Comparison of ENCODE assay signal across 1 cellular context in genomic region chr5:37840036-37840909, GRCh38.
TF ChIP-seq lines count a peak whose summit lies in the region.

Gene GDNF, minus strand, starts transcription at chr5:37840041. Its CDS starts 5,245 bp downstream, at chr5:37834796.

TF ChIP-seq in HEK293, 187 proteins besides CTCF, POLR2A, EP300 and RAD21 (continued from another document and continues in another):
- TF ChIP-seq ZNF518A (tag by site-specific recombination; conservative IDR thresholded peaks at IDR 0.05; ENCODE audit: low read depth) = 0 out of 2 replicates have a peak, but pooled peaks have one; percentile 16
- TF ChIP-seq ZEB2 (tag by site-specific recombination; IDR thresholded peaks at IDR 0.05) = peak; percentile 42; the same call in 1 of the 2 replicates
- TF ChIP-seq GLIS1 (tag by site-specific recombination; IDR thresholded peaks at IDR 0.05) = peak; percentile 84
- no peak for TF ChIP-seq ZNF707 (tag by site-specific recombination; IDR thresholded peaks at IDR 0.05)
- no peak for TF ChIP-seq BCL11A (tag by site-specific recombination; IDR thresholded peaks at IDR 0.05; ENCODE audit: low read depth)
- no peak for TF ChIP-seq ZNF416 (tag by site-specific recombination; IDR thresholded peaks at IDR 0.05)
- no peak for TF ChIP-seq ZFP69B (tag by site-specific recombination; IDR thresholded peaks at IDR 0.05)
- TF ChIP-seq ZNF677 (tag by site-specific recombination; IDR thresholded peaks at IDR 0.05) = 0 out of 2 replicates have a peak, but pooled peaks have one; percentile 5
- TF ChIP-seq ZNF211 (tag by site-specific recombination; IDR thresholded peaks at IDR 0.05; ENCODE audit: low read depth) = no peak
- no peak for TF ChIP-seq GFI1B (tag by site-specific recombination; IDR thresholded peaks at IDR 0.05)
- peak; percentile 87; the same call in 1 of the 2 replicates for TF ChIP-seq ZNF660 (tag by site-specific recombination; IDR thresholded peaks at IDR 0.05)
- TF ChIP-seq HOXD13 (CRISPR knock-in tag; IDR thresholded peaks at IDR 0.05; ENCODE audit: borderline replicate concordance) = no peak
- TF ChIP-seq, protein P1, sequence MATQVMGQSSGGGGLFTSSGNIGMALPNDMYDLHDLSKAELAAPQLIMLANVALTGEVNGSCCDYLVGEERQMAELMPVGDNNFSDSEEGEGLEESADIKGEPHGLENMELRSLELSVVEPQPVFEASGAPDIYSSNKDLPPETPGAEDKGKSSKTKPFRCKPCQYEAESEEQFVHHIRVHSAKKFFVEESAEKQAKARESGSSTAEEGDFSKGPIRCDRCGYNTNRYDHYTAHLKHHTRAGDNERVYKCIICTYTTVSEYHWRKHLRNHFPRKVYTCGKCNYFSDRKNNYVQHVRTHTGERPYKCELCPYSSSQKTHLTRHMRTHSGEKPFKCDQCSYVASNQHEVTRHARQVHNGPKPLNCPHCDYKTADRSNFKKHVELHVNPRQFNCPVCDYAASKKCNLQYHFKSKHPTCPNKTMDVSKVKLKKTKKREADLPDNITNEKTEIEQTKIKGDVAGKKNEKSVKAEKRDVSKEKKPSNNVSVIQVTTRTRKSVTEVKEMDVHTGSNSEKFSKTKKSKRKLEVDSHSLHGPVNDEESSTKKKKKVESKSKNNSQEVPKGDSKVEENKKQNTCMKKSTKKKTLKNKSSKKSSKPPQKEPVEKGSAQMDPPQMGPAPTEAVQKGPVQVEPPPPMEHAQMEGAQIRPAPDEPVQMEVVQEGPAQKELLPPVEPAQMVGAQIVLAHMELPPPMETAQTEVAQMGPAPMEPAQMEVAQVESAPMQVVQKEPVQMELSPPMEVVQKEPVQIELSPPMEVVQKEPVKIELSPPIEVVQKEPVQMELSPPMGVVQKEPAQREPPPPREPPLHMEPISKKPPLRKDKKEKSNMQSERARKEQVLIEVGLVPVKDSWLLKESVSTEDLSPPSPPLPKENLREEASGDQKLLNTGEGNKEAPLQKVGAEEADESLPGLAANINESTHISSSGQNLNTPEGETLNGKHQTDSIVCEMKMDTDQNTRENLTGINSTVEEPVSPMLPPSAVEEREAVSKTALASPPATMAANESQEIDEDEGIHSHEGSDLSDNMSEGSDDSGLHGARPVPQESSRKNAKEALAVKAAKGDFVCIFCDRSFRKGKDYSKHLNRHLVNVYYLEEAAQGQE (tag by site-specific recombination; IDR thresholded peaks at IDR 0.05) = peak; percentile 53
- peak; percentile 44; the same call in 1 of the 2 replicates for TF ChIP-seq ZBTB48 (tag by site-specific recombination; IDR thresholded peaks at IDR 0.05)
- TF ChIP-seq ZSCAN18 (tag by site-specific recombination; IDR thresholded peaks at IDR 0.05) = no peak; the same call in 1 of the 2 replicates
- TF ChIP-seq, protein P2, sequence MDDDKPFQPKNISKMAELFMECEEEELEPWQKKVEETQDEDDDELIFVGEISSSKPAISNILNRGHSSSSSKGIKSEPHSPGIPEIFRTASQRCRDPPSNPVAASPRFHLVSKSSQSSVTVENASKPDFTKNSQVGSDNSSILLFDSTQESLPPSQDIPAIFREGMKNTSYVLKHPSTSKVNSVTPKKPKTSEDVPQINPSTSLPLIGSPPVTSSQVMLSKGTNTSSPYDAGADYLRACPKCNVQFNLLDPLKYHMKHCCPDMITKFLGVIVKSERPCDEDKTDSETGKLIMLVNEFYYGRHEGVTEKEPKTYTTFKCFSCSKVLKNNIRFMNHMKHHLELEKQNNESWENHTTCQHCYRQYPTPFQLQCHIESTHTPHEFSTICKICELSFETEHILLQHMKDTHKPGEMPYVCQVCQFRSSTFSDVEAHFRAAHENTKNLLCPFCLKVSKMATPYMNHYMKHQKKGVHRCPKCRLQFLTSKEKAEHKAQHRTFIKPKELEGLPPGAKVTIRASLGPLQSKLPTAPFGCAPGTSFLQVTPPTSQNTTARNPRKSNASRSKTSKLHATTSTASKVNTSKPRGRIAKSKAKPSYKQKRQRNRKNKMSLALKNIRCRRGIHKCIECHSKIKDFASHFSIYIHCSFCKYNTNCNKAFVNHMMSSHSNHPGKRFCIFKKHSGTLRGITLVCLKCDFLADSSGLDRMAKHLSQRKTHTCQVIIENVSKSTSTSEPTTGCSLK (tag by site-specific recombination; IDR thresholded peaks at IDR 0.05) = no peak
- TF ChIP-seq ZNF843 (tag by site-specific recombination; IDR thresholded peaks at IDR 0.05) = peak; percentile 53
- TF ChIP-seq BCL11B (tag by site-specific recombination; IDR thresholded peaks at IDR 0.05; ENCODE audit: low read depth) = no peak
- TF ChIP-seq, protein P3, sequence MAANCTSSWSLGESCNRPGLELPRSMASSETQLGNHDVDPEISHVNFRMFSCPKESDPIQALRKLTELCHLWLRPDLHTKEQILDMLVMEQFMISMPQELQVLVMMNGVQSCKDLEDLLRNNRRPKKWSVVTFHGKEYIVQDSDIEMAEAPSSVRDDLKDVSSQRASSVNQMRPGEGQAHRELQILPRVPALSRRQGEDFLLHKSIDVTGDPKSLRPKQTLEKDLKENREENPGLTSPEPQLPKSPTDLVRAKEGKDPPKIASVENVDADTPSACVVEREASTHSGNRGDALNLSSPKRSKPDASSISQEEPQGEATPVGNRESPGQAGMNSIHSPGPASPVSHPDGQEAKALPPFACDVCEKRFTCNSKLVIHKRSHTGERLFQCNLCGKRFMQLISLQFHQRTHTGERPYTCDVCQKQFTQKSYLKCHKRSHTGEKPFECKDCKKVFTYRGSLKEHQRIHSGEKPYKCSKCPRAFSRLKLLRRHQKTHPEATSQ (tag by site-specific recombination; IDR thresholded peaks at IDR 0.05) = peak; percentile 76; the same call in 1 of the 2 replicates
- no peak for TF ChIP-seq TRIM28 (IDR thresholded peaks at IDR 0.05; ENCODE audit: borderline replicate concordance, low read length)
- TF ChIP-seq PRDM1 (tag by site-specific recombination; IDR thresholded peaks at IDR 0.05) = peak; percentile 66; the same call in 1 of the 2 replicates
- peak; percentile 52; the same call in 1 of the 2 replicates for TF ChIP-seq ZNF423 (tag by site-specific recombination; IDR thresholded peaks at IDR 0.05)
- no peak for TF ChIP-seq ZNF19 (tag by site-specific recombination; IDR thresholded peaks at IDR 0.05; ENCODE audit: low read depth)
- TF ChIP-seq, protein P4, sequence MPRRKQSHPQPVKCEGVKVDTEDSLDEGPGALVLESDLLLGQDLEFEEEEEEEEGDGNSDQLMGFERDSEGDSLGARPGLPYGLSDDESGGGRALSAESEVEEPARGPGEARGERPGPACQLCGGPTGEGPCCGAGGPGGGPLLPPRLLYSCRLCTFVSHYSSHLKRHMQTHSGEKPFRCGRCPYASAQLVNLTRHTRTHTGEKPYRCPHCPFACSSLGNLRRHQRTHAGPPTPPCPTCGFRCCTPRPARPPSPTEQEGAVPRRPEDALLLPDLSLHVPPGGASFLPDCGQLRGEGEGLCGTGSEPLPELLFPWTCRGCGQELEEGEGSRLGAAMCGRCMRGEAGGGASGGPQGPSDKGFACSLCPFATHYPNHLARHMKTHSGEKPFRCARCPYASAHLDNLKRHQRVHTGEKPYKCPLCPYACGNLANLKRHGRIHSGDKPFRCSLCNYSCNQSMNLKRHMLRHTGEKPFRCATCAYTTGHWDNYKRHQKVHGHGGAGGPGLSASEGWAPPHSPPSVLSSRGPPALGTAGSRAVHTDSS (tag by site-specific recombination; IDR thresholded peaks at IDR 0.05) = peak; percentile 11; the same call in 1 of the 2 replicates
- TF ChIP-seq ZNF16 (tag by site-specific recombination; IDR thresholded peaks at IDR 0.05; ENCODE audit: low read depth) = no peak
- no peak for TF ChIP-seq ZNF560 (tag by site-specific recombination; IDR thresholded peaks at IDR 0.05; ENCODE audit: borderline replicate concordance)
- TF ChIP-seq ZNF223 (tag by site-specific recombination; IDR thresholded peaks at IDR 0.05) = peak; percentile 87; the same call in 1 of the 2 replicates
- peak; percentile 74; the same call in 1 of the 2 replicates for TF ChIP-seq KLF8 (tag by site-specific recombination; IDR thresholded peaks at IDR 0.05)
- peak; percentile 52; the same call in 1 of the 2 replicates for TF ChIP-seq ZNF341 (tag by site-specific recombination; IDR thresholded peaks at IDR 0.05; ENCODE audit: low read depth)
- peak; percentile 55 for TF ChIP-seq SP3 (tag by site-specific recombination; IDR thresholded peaks at IDR 0.05)
- no peak for TF ChIP-seq ZNF23 (tag by site-specific recombination; IDR thresholded peaks at IDR 0.05; ENCODE audit: borderline replicate concordance)
- TF ChIP-seq, protein P5, sequence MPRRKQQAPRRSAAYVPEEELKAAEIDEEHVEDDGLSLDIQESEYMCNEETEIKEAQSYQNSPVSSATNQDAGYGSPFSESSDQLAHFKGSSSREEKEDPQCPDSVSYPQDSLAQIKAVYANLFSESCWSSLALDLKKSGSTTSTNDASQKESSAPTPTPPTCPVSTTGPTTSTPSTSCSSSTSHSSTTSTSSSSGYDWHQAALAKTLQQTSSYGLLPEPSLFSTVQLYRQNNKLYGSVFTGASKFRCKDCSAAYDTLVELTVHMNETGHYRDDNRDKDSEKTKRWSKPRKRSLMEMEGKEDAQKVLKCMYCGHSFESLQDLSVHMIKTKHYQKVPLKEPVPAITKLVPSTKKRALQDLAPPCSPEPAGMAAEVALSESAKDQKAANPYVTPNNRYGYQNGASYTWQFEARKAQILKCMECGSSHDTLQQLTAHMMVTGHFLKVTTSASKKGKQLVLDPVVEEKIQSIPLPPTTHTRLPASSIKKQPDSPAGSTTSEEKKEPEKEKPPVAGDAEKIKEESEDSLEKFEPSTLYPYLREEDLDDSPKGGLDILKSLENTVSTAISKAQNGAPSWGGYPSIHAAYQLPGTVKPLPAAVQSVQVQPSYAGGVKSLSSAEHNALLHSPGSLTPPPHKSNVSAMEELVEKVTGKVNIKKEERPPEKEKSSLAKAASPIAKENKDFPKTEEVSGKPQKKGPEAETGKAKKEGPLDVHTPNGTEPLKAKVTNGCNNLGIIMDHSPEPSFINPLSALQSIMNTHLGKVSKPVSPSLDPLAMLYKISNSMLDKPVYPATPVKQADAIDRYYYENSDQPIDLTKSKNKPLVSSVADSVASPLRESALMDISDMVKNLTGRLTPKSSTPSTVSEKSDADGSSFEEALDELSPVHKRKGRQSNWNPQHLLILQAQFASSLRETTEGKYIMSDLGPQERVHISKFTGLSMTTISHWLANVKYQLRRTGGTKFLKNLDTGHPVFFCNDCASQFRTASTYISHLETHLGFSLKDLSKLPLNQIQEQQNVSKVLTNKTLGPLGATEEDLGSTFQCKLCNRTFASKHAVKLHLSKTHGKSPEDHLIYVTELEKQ (tag by site-specific recombination; IDR thresholded peaks at IDR 0.05; ENCODE audit: borderline replicate concordance) = no peak
- TF ChIP-seq ZNF292 (tag by site-specific recombination; IDR thresholded peaks at IDR 0.05; ENCODE audit: borderline replicate concordance, low read depth) = no peak
- TF ChIP-seq ZFP37 (tag by site-specific recombination; IDR thresholded peaks at IDR 0.05) = 0 out of 2 replicates have a peak, but pooled peaks have one; percentile 81
- peak; percentile 53 for TF ChIP-seq KLF1 (tag by site-specific recombination; IDR thresholded peaks at IDR 0.05)
- TF ChIP-seq ZNF510 (tag by site-specific recombination; IDR thresholded peaks at IDR 0.05; ENCODE audit: insufficient replicate concordance) = no peak
- no peak for TF ChIP-seq ZNF426 (tag by site-specific recombination; IDR thresholded peaks at IDR 0.05)
- TF ChIP-seq PATZ1 (tag by site-specific recombination; IDR thresholded peaks at IDR 0.05) = peak; percentile 86
